ENCODE assay signal across 3 cellular contexts in the genomic region with DNA sequence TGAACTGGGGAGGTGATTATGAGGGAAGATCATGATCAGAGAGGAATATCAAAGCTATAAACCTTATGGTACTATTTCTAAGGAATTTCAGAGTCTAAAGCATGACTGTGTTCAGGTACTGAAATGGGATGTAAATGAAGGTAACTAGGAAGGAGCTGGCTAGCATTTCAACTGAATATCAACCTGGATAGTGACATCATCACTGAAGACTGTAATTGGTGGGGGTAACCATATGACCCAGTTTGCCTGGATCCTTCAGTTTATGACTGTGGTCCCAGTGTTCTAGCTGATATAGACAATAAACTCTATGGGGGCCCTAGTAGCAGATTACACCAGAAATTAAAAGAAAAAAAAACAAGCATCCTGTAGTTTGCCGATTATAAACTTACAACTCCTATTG.
TF ChIP-seq lines count a peak whose summit lies in the region.

No MANE protein-coding gene starts in this region.

TF ChIP-seq in GM23338, 12 proteins besides CTCF, POLR2A, EP300 and RAD21 (continued from another document and continues in another):
- TF ChIP-seq, protein P1, sequence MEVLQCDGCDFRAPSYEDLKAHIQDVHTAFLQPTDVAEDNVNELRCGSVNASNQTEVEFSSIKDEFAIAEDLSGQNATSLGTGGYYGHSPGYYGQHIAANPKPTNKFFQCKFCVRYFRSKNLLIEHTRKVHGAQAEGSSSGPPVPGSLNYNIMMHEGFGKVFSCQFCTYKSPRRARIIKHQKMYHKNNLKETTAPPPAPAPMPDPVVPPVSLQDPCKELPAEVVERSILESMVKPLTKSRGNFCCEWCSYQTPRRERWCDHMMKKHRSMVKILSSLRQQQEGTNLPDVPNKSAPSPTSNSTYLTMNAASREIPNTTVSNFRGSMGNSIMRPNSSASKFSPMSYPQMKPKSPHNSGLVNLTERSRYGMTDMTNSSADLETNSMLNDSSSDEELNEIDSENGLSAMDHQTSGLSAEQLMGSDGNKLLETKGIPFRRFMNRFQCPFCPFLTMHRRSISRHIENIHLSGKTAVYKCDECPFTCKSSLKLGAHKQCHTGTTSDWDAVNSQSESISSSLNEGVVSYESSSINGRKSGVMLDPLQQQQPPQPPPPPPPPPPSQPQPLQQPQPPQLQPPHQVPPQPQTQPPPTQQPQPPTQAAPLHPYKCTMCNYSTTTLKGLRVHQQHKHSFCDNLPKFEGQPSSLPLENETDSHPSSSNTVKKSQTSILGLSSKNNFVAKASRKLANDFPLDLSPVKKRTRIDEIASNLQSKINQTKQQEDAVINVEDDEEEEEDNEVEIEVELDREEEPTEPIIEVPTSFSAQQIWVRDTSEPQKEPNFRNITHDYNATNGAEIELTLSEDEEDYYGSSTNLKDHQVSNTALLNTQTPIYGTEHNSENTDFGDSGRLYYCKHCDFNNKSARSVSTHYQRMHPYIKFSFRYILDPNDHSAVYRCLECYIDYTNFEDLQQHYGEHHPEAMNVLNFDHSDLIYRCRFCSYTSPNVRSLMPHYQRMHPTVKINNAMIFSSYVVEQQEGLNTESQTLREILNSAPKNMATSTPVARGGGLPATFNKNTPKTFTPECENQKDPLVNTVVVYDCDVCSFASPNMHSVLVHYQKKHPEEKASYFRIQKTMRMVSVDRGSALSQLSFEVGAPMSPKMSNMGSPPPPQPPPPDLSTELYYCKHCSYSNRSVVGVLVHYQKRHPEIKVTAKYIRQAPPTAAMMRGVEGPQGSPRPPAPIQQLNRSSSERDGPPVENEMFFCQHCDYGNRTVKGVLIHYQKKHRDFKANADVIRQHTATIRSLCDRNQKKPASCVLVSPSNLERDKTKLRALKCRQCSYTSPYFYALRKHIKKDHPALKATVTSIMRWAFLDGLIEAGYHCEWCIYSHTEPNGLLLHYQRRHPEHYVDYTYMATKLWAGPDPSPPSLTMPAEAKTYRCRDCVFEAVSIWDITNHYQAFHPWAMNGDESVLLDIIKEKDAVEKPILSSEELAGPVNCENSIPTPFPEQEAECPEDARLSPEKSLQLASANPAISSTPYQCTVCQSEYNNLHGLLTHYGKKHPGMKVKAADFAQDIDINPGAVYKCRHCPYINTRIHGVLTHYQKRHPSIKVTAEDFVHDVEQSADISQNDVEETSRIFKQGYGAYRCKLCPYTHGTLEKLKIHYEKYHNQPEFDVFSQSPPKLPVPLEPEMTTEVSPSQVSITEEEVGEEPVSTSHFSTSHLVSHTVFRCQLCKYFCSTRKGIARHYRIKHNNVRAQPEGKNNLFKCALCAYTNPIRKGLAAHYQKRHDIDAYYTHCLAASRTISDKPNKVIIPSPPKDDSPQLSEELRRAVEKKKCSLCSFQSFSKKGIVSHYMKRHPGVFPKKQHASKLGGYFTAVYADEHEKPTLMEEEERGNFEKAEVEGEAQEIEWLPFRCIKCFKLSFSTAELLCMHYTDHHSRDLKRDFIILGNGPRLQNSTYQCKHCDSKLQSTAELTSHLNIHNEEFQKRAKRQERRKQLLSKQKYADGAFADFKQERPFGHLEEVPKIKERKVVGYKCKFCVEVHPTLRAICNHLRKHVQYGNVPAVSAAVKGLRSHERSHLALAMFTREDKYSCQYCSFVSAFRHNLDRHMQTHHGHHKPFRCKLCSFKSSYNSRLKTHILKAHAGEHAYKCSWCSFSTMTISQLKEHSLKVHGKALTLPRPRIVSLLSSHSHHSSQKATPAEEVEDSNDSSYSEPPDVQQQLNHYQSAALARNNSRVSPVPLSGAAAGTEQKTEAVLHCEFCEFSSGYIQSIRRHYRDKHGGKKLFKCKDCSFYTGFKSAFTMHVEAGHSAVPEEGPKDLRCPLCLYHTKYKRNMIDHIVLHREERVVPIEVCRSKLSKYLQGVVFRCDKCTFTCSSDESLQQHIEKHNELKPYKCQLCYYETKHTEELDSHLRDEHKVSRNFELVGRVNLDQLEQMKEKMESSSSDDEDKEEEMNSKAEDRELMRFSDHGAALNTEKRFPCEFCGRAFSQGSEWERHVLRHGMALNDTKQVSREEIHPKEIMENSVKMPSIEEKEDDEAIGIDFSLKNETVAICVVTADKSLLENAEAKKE (CRISPR knock-in tag; IDR thresholded peaks at IDR 0.05): no peak

TF ChIP-seq in HCT116, 20 proteins besides CTCF, POLR2A, EP300 and RAD21 (continued from another document):
- TF ChIP-seq, protein P2, sequence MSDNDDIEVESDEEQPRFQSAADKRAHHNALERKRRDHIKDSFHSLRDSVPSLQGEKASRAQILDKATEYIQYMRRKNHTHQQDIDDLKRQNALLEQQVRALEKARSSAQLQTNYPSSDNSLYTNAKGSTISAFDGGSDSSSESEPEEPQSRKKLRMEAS (IDR thresholded peaks at IDR 0.05): no peak
- TF ChIP-seq CBX3 (IDR thresholded peaks at IDR 0.05; ENCODE audit: low read depth): no peak
- no peak for TF ChIP-seq YY1 (IDR thresholded peaks at IDR 0.05; ENCODE audit: extremely low read depth, insufficient replicate concordance, low read depth, low read length)
- TF ChIP-seq, protein P3, sequence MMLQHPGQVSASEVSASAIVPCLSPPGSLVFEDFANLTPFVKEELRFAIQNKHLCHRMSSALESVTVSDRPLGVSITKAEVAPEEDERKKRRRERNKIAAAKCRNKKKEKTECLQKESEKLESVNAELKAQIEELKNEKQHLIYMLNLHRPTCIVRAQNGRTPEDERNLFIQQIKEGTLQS (IDR thresholded peaks at IDR 0.05): no peak
- no peak for TF ChIP-seq EZH2phosphoT487 (IDR thresholded peaks at IDR 0.05; ENCODE audit: borderline replicate concordance)
- TF ChIP-seq TCF7L2 (IDR thresholded peaks at IDR 0.05; ENCODE audit: borderline replicate concordance, extremely low read depth, insufficient read depth, insufficient read length): no peak
- TF ChIP-seq SP1 (IDR thresholded peaks at IDR 0.05; ENCODE audit: low read depth): no peak
- TF ChIP-seq ZNF274 (IDR thresholded peaks at IDR 0.05; ENCODE audit: low read depth, low read length): no peak
- TF ChIP-seq SIN3A (IDR thresholded peaks at IDR 0.05; ENCODE audit: low read depth): no peak
- TF ChIP-seq, protein P4, sequence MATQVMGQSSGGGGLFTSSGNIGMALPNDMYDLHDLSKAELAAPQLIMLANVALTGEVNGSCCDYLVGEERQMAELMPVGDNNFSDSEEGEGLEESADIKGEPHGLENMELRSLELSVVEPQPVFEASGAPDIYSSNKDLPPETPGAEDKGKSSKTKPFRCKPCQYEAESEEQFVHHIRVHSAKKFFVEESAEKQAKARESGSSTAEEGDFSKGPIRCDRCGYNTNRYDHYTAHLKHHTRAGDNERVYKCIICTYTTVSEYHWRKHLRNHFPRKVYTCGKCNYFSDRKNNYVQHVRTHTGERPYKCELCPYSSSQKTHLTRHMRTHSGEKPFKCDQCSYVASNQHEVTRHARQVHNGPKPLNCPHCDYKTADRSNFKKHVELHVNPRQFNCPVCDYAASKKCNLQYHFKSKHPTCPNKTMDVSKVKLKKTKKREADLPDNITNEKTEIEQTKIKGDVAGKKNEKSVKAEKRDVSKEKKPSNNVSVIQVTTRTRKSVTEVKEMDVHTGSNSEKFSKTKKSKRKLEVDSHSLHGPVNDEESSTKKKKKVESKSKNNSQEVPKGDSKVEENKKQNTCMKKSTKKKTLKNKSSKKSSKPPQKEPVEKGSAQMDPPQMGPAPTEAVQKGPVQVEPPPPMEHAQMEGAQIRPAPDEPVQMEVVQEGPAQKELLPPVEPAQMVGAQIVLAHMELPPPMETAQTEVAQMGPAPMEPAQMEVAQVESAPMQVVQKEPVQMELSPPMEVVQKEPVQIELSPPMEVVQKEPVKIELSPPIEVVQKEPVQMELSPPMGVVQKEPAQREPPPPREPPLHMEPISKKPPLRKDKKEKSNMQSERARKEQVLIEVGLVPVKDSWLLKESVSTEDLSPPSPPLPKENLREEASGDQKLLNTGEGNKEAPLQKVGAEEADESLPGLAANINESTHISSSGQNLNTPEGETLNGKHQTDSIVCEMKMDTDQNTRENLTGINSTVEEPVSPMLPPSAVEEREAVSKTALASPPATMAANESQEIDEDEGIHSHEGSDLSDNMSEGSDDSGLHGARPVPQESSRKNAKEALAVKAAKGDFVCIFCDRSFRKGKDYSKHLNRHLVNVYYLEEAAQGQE (IDR thresholded peaks at IDR 0.05; ENCODE audit: low read depth): no peak
- TF ChIP-seq FOSL1 (IDR thresholded peaks at IDR 0.05; ENCODE audit: low read depth): no peak
- TF ChIP-seq CEBPB (IDR thresholded peaks at IDR 0.05; ENCODE audit: low read depth): no peak

TF ChIP-seq in WTC11, 78 proteins besides CTCF, POLR2A, EP300 and RAD21 (continued from another document):
- TF ChIP-seq, protein P5, sequence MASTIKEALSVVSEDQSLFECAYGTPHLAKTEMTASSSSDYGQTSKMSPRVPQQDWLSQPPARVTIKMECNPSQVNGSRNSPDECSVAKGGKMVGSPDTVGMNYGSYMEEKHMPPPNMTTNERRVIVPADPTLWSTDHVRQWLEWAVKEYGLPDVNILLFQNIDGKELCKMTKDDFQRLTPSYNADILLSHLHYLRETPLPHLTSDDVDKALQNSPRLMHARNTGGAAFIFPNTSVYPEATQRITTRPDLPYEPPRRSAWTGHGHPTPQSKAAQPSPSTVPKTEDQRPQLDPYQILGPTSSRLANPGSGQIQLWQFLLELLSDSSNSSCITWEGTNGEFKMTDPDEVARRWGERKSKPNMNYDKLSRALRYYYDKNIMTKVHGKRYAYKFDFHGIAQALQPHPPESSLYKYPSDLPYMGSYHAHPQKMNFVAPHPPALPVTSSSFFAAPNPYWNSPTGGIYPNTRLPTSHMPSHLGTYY (CRISPR knock-in tag; IDR thresholded peaks at IDR 0.05): no peak
- TF ChIP-seq, protein P6, sequence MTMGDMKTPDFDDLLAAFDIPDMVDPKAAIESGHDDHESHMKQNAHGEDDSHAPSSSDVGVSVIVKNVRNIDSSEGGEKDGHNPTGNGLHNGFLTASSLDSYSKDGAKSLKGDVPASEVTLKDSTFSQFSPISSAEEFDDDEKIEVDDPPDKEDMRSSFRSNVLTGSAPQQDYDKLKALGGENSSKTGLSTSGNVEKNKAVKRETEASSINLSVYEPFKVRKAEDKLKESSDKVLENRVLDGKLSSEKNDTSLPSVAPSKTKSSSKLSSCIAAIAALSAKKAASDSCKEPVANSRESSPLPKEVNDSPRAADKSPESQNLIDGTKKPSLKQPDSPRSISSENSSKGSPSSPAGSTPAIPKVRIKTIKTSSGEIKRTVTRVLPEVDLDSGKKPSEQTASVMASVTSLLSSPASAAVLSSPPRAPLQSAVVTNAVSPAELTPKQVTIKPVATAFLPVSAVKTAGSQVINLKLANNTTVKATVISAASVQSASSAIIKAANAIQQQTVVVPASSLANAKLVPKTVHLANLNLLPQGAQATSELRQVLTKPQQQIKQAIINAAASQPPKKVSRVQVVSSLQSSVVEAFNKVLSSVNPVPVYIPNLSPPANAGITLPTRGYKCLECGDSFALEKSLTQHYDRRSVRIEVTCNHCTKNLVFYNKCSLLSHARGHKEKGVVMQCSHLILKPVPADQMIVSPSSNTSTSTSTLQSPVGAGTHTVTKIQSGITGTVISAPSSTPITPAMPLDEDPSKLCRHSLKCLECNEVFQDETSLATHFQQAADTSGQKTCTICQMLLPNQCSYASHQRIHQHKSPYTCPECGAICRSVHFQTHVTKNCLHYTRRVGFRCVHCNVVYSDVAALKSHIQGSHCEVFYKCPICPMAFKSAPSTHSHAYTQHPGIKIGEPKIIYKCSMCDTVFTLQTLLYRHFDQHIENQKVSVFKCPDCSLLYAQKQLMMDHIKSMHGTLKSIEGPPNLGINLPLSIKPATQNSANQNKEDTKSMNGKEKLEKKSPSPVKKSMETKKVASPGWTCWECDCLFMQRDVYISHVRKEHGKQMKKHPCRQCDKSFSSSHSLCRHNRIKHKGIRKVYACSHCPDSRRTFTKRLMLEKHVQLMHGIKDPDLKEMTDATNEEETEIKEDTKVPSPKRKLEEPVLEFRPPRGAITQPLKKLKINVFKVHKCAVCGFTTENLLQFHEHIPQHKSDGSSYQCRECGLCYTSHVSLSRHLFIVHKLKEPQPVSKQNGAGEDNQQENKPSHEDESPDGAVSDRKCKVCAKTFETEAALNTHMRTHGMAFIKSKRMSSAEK (CRISPR knock-in tag; IDR thresholded peaks at IDR 0.05; ENCODE audit: borderline replicate concordance): no peak
- TF ChIP-seq, protein P7, sequence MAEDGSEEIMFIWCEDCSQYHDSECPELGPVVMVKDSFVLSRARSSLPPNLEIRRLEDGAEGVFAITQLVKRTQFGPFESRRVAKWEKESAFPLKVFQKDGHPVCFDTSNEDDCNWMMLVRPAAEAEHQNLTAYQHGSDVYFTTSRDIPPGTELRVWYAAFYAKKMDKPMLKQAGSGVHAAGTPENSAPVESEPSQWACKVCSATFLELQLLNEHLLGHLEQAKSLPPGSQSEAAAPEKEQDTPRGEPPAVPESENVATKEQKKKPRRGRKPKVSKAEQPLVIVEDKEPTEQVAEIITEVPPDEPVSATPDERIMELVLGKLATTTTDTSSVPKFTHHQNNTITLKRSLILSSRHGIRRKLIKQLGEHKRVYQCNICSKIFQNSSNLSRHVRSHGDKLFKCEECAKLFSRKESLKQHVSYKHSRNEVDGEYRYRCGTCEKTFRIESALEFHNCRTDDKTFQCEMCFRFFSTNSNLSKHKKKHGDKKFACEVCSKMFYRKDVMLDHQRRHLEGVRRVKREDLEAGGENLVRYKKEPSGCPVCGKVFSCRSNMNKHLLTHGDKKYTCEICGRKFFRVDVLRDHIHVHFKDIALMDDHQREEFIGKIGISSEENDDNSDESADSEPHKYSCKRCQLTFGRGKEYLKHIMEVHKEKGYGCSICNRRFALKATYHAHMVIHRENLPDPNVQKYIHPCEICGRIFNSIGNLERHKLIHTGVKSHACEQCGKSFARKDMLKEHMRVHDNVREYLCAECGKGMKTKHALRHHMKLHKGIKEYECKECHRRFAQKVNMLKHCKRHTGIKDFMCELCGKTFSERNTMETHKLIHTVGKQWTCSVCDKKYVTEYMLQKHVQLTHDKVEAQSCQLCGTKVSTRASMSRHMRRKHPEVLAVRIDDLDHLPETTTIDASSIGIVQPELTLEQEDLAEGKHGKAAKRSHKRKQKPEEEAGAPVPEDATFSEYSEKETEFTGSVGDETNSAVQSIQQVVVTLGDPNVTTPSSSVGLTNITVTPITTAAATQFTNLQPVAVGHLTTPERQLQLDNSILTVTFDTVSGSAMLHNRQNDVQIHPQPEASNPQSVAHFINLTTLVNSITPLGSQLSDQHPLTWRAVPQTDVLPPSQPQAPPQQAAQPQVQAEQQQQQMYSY (CRISPR knock-in tag; IDR thresholded peaks at IDR 0.05): no peak
- TF ChIP-seq, protein P8, sequence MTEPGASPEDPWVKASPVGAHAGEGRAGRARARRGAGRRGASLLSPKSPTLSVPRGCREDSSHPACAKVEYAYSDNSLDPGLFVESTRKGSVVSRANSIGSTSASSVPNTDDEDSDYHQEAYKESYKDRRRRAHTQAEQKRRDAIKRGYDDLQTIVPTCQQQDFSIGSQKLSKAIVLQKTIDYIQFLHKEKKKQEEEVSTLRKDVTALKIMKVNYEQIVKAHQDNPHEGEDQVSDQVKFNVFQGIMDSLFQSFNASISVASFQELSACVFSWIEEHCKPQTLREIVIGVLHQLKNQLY (CRISPR knock-in tag; IDR thresholded peaks at IDR 0.05): no peak
- TF ChIP-seq, protein P9, sequence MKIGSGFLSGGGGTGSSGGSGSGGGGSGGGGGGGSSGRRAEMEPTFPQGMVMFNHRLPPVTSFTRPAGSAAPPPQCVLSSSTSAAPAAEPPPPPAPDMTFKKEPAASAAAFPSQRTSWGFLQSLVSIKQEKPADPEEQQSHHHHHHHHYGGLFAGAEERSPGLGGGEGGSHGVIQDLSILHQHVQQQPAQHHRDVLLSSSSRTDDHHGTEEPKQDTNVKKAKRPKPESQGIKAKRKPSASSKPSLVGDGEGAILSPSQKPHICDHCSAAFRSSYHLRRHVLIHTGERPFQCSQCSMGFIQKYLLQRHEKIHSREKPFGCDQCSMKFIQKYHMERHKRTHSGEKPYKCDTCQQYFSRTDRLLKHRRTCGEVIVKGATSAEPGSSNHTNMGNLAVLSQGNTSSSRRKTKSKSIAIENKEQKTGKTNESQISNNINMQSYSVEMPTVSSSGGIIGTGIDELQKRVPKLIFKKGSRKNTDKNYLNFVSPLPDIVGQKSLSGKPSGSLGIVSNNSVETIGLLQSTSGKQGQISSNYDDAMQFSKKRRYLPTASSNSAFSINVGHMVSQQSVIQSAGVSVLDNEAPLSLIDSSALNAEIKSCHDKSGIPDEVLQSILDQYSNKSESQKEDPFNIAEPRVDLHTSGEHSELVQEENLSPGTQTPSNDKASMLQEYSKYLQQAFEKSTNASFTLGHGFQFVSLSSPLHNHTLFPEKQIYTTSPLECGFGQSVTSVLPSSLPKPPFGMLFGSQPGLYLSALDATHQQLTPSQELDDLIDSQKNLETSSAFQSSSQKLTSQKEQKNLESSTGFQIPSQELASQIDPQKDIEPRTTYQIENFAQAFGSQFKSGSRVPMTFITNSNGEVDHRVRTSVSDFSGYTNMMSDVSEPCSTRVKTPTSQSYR (CRISPR knock-in tag; IDR thresholded peaks at IDR 0.05): no peak
- no peak for TF ChIP-seq ATF1 (CRISPR knock-in tag; IDR thresholded peaks at IDR 0.05)
